Comparison of ENCODE assay signal across 1 cellular context in the genomic region with DNA sequence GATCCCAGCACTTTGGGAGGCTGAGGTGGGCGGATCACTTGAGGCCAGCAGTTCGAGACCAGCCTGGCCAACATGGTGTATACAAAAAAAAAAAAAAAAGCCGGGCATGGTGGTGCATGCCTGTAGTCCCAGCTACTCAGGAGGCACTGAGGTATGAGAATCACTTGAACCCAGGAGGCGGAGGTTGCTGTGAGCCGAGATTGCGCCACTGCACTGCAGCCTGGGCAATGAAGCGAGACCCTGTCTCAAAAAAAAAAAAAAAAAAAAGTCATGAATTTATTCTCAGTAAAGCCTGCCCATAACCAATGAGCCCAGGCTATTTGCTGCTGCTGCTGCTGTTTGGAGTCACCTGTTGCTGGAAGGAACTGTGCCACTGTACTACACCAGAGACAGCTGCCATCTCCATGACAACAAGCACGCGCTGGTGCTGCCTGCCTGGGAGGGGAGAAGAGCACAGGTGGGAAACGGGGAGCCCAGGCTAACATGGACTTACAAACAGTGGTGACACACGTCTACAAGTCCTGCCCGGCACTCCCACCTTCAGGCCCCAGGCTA.
TF ChIP-seq lines count a peak whose summit lies in the region.

No MANE protein-coding gene starts in this region.

TF ChIP-seq in HEK293, 187 proteins besides CTCF, POLR2A, EP300 and RAD21:
- peak; percentile 82; the same call in 1 of the 2 replicates for TF ChIP-seq SCRT1 (tag by site-specific recombination; IDR thresholded peaks at IDR 0.05; ENCODE audit: borderline replicate concordance)
- TF ChIP-seq SCRT2 (tag by site-specific recombination; IDR thresholded peaks at IDR 0.05) = peak; percentile 95
- TF ChIP-seq ZNF10 (tag by site-specific recombination; IDR thresholded peaks at IDR 0.05) = no peak
TF ChIP-seq in HEK293: peak in this region for 2.
